7 cellular contexts compared by ENCODE assay signal in the genomic region with DNA sequence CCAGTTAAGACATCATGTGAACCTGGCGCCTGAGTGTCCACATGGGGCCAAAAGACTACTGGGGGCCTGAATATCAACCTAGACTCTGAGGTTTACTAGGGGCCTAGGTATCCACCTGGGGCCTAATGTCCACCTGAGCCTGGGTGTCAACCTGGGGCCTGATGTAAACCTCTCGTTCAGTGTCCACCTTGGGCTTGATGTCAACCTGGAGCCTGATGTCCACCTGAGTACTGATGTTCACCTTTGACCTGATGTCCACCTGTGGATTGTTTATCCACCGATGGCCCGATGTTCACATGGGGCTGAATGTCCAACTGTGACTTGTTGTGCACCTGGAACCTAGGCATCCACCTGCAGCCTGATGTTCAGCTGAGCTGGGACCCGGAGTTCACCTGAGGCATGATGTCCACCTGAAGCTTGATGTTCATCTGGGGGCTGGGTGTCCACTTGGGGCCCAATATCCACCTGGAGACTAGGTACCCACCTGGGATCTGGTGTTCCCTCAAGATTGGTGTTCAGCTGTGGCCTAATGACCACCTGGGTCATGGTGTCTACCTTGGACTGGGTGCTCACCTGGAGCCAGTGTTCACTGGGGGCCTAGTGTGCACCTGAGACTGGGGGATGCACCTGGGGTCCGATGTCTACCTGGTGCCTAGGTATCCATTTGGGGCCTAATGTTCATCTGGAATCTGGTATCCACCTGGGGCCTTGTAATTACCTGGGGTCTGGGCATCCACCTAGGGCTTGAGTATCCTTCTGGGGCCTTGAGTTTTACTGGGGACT.
DNase-seq lines count a peak whose midpoint lies in the region; ATAC-seq, FAIRE-seq and TF ChIP-seq lines count a peak whose summit lies in the region.
"Not testable (repeated sequence)": the region's sequence is repeated elsewhere in the genome, so short reads cannot be mapped to it uniquely, and the experiment has no call there.

No MANE protein-coding gene starts in this region.

- H4K5ac ChIP-seq in IMR-90 (ENCODE audit: low read depth, low read length) = not testable (repeated sequence)

- not testable (repeated sequence) for H3K79me2 ChIP-seq in endothelial cell of umbilical vein (ENCODE audit: control insufficient read depth, insufficient read depth, low read length)

- H3K27ac ChIP-seq in IMR-90 (ENCODE audit: insufficient read depth, low read length); endothelial cell of umbilical vein (ENCODE audit: insufficient read depth, low read depth, low read length); right cardiac atrium (ENCODE audit: low read length); right lobe of liver; tibial artery: not testable (repeated sequence)

- H3K36me3 ChIP-seq in IMR-90 (ENCODE audit: control insufficient read depth, insufficient read depth, low read length); endothelial cell of umbilical vein (ENCODE audit: control insufficient read depth in 2 of 2, extremely low read depth in 1 of 2, insufficient read depth in 2 of 2, low read length in 2 of 2); right lobe of liver; tibial artery: not testable (repeated sequence)

- peak; percentile 5 for DNase-seq in IMR-90
- peak; percentile 38 for DNase-seq in activated CD8-positive, alpha-beta memory T cell treated with anti-CD3 and anti-CD28 coated beads, Interleukin-2, amount 10 ng/mL, durations not matched to agents 7 days and 5 days
- DNase-seq in endothelial cell of umbilical vein (ENCODE audit: low read depth, low spot score) = peak; percentile 1
- DNase-seq in right cardiac atrium = peak in 2 of 3 donors; percentile 25 to 30
- DNase-seq in right lobe of liver = peak in 2 of 3 donors; percentile 21 to 45
- DNase-seq in pons (ENCODE audit: low spot score) = peak; percentile 2
- DNase-seq in tibial artery = peak; percentile 25 to 65

- not testable (repeated sequence) for H3K9me1 ChIP-seq in IMR-90 (ENCODE audit: insufficient read depth, low read length); endothelial cell of umbilical vein (replicated peaks; ENCODE audit: control insufficient read depth, extremely low read depth, insufficient read depth, low read length)

- not testable (repeated sequence) for TF ChIP-seq CTCF in IMR-90 (conservative IDR thresholded peaks at IDR 0.05; ENCODE audit: low read depth, low read length); endothelial cell of umbilical vein (IDR thresholded peaks at IDR 0.05; ENCODE audit: extremely low read depth in 1 of 2, insufficient read depth in 1 of 2, low read depth in 1 of 2, low read length in 2 of 2); right lobe of liver (IDR thresholded peaks at IDR 0.05); tibial artery (IDR thresholded peaks at IDR 0.05)

- in situ Hi-C loops in IMR-90 (cut with MboI; ENCODE audit: low sequenced_read_pairs) = not testable (repeated sequence)

- not testable (repeated sequence) for H3K79me1 ChIP-seq in IMR-90 (ENCODE audit: low read depth in 1 of 2, low read length in 2 of 2)

- not testable (repeated sequence) for H3K9me3 Mint-ChIP-seq in activated CD8-positive, alpha-beta memory T cell treated with anti-CD3 and anti-CD28 coated beads, Interleukin-2, amount 10 ng/mL, durations not matched to agents 7 days and 5 days (ENCODE audit: low read depth)

- 50% methylated on average over 5 of the region's 6 CpGs; no CpG with 5 or more reads in 1 of the 2 experiments for WGBS in IMR-90 (ENCODE audit: extremely low coverage in 2 of 2, insufficient read length in 1 of 2), 2 experiments
- WGBS in right cardiac atrium = 75% methylated on average over 6 of the region's 6 CpGs
- WGBS in right lobe of liver (ENCODE audit: insufficient coverage, low coverage, low lambda C conversion rate, missing lambda C conversion rate) = 70% methylated on average over 4 of the region's 6 CpGs

- not testable (repeated sequence) for H3K27ac Mint-ChIP-seq in activated CD8-positive, alpha-beta memory T cell treated with anti-CD3 and anti-CD28 coated beads, Interleukin-2, amount 10 ng/mL, durations not matched to agents 7 days and 5 days

- H4K8ac ChIP-seq in IMR-90 (ENCODE audit: low read depth in 2 of 2, low read length in 2 of 2) = not testable (repeated sequence)

- dilution Hi-C loops in IMR-90 (cut with HindIII; ENCODE audit: low sequenced_read_pairs, unreplicated experiment); endothelial cell of umbilical vein (cut with MboI; ENCODE audit: extremely low pct_ligation_motif_present, low sequenced_read_pairs): not testable (repeated sequence)

- not testable (repeated sequence) for TF ChIP-seq RAD21 in IMR-90 (IDR thresholded peaks at IDR 0.05; ENCODE audit: low read length)

- TF ChIP-seq POLR2A in IMR-90 (IDR thresholded peaks at IDR 0.05; ENCODE audit: low read depth, low read length); endothelial cell of umbilical vein (IDR thresholded peaks at IDR 0.05; ENCODE audit: low read depth, low read length); right lobe of liver (IDR thresholded peaks at IDR 0.05): not testable (repeated sequence)

- not testable (repeated sequence) for H3K4me1 ChIP-seq in IMR-90 (ENCODE audit: control insufficient read depth, insufficient read depth, low read length); endothelial cell of umbilical vein (ENCODE audit: control insufficient read depth, extremely low read depth, insufficient read depth, low read length); right cardiac atrium (ENCODE audit: control insufficient read depth, insufficient read depth, low read length); right lobe of liver; tibial artery

- H3K4me2 ChIP-seq in IMR-90 (ENCODE audit: low read depth, low read length); endothelial cell of umbilical vein (ENCODE audit: insufficient read depth, low read length): not testable (repeated sequence)

- not testable (repeated sequence) for H3K14ac ChIP-seq in IMR-90 (replicated peaks; ENCODE audit: low read depth, low read length)

- not testable (repeated sequence) for H2AK5ac ChIP-seq in IMR-90 (ENCODE audit: low read depth, low read length)

- POLR2A ChIA-PET in IMR-90 (lab: Charles Lee; ENCODE audit: unreplicated experiment); endothelial cell of umbilical vein (lab: Charles Lee): not testable (repeated sequence)

- H2BK20ac ChIP-seq in IMR-90 (ENCODE audit: low read depth, low read length) = not testable (repeated sequence)

- H2AFZ ChIP-seq in IMR-90 (replicated peaks; ENCODE audit: low read length, poor library complexity); endothelial cell of umbilical vein (ENCODE audit: low read depth, low read length): not testable (repeated sequence)

- not testable (repeated sequence) for ATAC-seq in IMR-90 (ENCODE audit: low read depth); activated CD8-positive, alpha-beta memory T cell treated with anti-CD3 and anti-CD28 coated beads, Interleukin-2, amount 10 ng/mL, durations not matched to agents 7 days and 5 days; right cardiac atrium; right lobe of liver

- H3K4me1 Mint-ChIP-seq in activated CD8-positive, alpha-beta memory T cell treated with anti-CD3 and anti-CD28 coated beads, Interleukin-2, amount 10 ng/mL, durations not matched to agents 7 days and 5 days = not testable (repeated sequence)

- H3K9me3 ChIP-seq in IMR-90 (ENCODE audit: control insufficient read depth, insufficient read depth, low read length) = peaks cover 12% of the 10 kb centered on the region
- not testable (repeated sequence) for H3K9me3 ChIP-seq in endothelial cell of umbilical vein (replicated peaks; ENCODE audit: control insufficient read depth, insufficient read depth, low read length); right cardiac atrium (ENCODE audit: control insufficient read depth, low read length); right lobe of liver; tibial artery

- H3K4me3 ChIP-seq in IMR-90 (ENCODE audit: insufficient read depth, low read depth, low read length); endothelial cell of umbilical vein (replicated peaks in 1 of 3; ENCODE audit: insufficient read depth in 1 of 3, low read depth in 1 of 3, low read length in 3 of 3); right cardiac atrium (ENCODE audit: low read length); right lobe of liver; tibial artery: not testable (repeated sequence)

- H3K56ac ChIP-seq in IMR-90 (ENCODE audit: extremely low read depth, insufficient read depth, low read length) = not testable (repeated sequence)

- not testable (repeated sequence) for H2BK120ac ChIP-seq in IMR-90 (ENCODE audit: low read depth, low read length)

- not testable (repeated sequence) for H3K27me3 ChIP-seq in IMR-90 (ENCODE audit: control insufficient read depth, insufficient read depth, low read length); endothelial cell of umbilical vein (ENCODE audit: control insufficient read depth in 2 of 2, insufficient read depth in 2 of 2, low read length in 2 of 2); right cardiac atrium (ENCODE audit: control insufficient read depth, insufficient read depth); right lobe of liver; tibial artery

- not testable (repeated sequence) for H3K4ac ChIP-seq in IMR-90 (ENCODE audit: low read depth, low read length)

- CTCF ChIA-PET in IMR-90 (lab: Yijun Ruan, JAX); activated CD8-positive, alpha-beta memory T cell treated with anti-CD3 and anti-CD28 coated beads, Interleukin-2, amount 10 ng/mL, durations not matched to agents 7 days and 5 days (lab: Charles Lee); endothelial cell of umbilical vein (lab: Charles Lee): not testable (repeated sequence)

- not testable (repeated sequence) for H3K36me3 Mint-ChIP-seq in activated CD8-positive, alpha-beta memory T cell treated with anti-CD3 and anti-CD28 coated beads, Interleukin-2, amount 10 ng/mL, durations not matched to agents 7 days and 5 days

- not testable (repeated sequence) for H2BK5ac ChIP-seq in IMR-90 (ENCODE audit: low read depth, low read length, poor library complexity, severe bottlenecking)

- intact Hi-C loops in IMR-90 (cut with micrococcal nuclease); endothelial cell of umbilical vein (cut with micrococcal nuclease); right cardiac atrium (cut with DNase I); right lobe of liver (cut with DNase I); tibial artery (cut with DNase I; ENCODE audit: low total_unique reads): not testable (repeated sequence)

- H3K27me3 Mint-ChIP-seq in activated CD8-positive, alpha-beta memory T cell treated with anti-CD3 and anti-CD28 coated beads, Interleukin-2, amount 10 ng/mL, durations not matched to agents 7 days and 5 days = not testable (repeated sequence)

- not testable (repeated sequence) for H3K18ac ChIP-seq in IMR-90 (ENCODE audit: low read depth, low read length)

- not testable (repeated sequence) for FAIRE-seq in endothelial cell of umbilical vein (lab: Jason Lieb, UNC)

- H3K9ac ChIP-seq in IMR-90 (ENCODE audit: low read depth, low read length); endothelial cell of umbilical vein (replicated peaks; ENCODE audit: extremely low read depth, insufficient read depth, low read length): not testable (repeated sequence)

- H2BK15ac ChIP-seq in IMR-90 (ENCODE audit: low read depth, low read length) = not testable (repeated sequence)

- not testable (repeated sequence) for H3K23ac ChIP-seq in IMR-90 (ENCODE audit: low read depth, low read length)

- not testable (repeated sequence) for H3K4me3 Mint-ChIP-seq in activated CD8-positive, alpha-beta memory T cell treated with anti-CD3 and anti-CD28 coated beads, Interleukin-2, amount 10 ng/mL, durations not matched to agents 7 days and 5 days

- BruUV-seq in IMR-90 (replicated peaks; lab: Mats Ljungman, UMichigan); endothelial cell of umbilical vein (replicated peaks; lab: Mats Ljungman, UMichigan): not testable (repeated sequence)

- H2AK9ac ChIP-seq in IMR-90 (replicated peaks; ENCODE audit: low read depth, low read length, poor library complexity) = not testable (repeated sequence)

- H4K20me1 ChIP-seq in IMR-90 (ENCODE audit: insufficient read depth, low read length); endothelial cell of umbilical vein (replicated peaks; ENCODE audit: control insufficient read depth, extremely low read depth, insufficient read depth, low read length): not testable (repeated sequence)

- not testable (repeated sequence) for H4K91ac ChIP-seq in IMR-90 (ENCODE audit: insufficient read depth, low read depth, low read length)
